In the genomic region with DNA sequence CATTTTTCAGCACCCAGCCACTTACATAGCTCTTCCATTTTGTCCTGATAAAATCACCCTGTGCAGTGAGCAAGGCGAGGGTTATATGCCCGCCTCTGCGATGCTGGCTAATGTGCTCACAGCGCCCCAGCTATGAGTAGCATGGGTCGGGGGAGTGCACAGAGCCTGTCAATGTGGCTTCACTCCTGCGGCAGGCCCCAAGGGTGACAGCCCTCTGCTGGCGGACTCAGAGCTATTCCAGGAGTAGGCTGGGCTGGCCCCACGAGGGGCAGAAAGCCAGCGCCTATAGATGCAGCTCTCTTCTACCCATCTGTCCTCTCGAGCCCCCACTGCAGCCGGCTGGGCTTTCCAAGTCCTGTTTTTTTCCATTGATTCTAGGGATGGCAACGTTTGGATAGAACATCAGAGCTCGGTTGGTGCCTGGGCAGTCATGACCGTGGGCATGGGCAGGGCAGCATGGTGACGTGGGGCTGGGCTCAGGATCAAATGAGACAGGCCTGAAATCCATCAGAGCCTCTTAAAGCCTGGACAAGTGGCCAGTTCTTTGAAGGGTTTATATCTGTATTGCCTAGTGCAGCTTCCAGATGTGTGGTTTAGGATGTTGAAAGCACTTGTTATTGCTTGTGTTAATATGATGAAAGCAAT, we compare ENCODE assay signal across 9 cellular contexts.
DNase-seq lines count a peak whose midpoint lies in the region; ATAC-seq and TF ChIP-seq lines count a peak whose summit lies in the region.
"Had no signal": no experiment of that assay in that cellular context is flagged by ENCODE, and none has a peak within 500 bp of the region (broad histone marks: within the 10 kb centered on the region; RNA-seq: fewer than 3 reads in every experiment).

No MANE protein-coding gene starts in this region.

- DNase-seq in EH (ENCODE audit: low read depth) (peak; percentile 36), NCI-H69 (lab: John Stamatoyannopoulos, UW) (peak; percentile 9), fibroblast of gingiva (ENCODE audit: low read depth) (peak; percentile 67), GM10266 (ENCODE audit: extremely low spot score) (no peak)
- DNase-seq: DMS79 treated with DMSO at 0.1 percent for 48 hours had no signal

- no peak overlapping the region for H3K4me3 ChIP-seq in parathyroid adenoma (ENCODE audit: low read depth, low read length)

- peak overlapping the region; percentile 59 for H2AFZ ChIP-seq in parathyroid adenoma

- no peaks in the 10 kb centered on the region for H3K27me3 ChIP-seq in parathyroid adenoma (ENCODE audit: control insufficient read depth, insufficient read depth, low read length)

- H3K27ac ChIP-seq in parathyroid adenoma: peak overlapping the region; percentile 62

- no peaks in the 10 kb centered on the region for H3K9me3 ChIP-seq in parathyroid adenoma (ENCODE audit: control insufficient read depth, low read length)

- H3K9ac ChIP-seq in parathyroid adenoma: no peak overlapping the region

- H3K4me1 ChIP-seq in parathyroid adenoma: peaks cover 11% of the 10 kb centered on the region

- ATAC-seq in GM18505 (IDR thresholded peaks at IDR 0.05; ENCODE audit: unreplicated experiment) (no peak), HG02571 (IDR thresholded peaks at IDR 0.05; ENCODE audit: unreplicated experiment) (no peak), HG03108 (IDR thresholded peaks at IDR 0.05; ENCODE audit: unreplicated experiment) (no peak)

- TF ChIP-seq POLR2A in GM18505 (IDR thresholded peaks at IDR 0.05; ENCODE audit: borderline replicate concordance, extremely low read depth, insufficient read depth, insufficient read length): no peak

- TF ChIP-seq CTCF in parathyroid adenoma (IDR thresholded peaks at IDR 0.05) (peak; percentile 33), GM10266 (IDR thresholded peaks at IDR 0.05; ENCODE audit: control insufficient read depth, insufficient read depth, low read depth, missing control alignments) (no peak)

- no peak overlapping the region for H3K4me2 ChIP-seq in parathyroid adenoma (ENCODE audit: low read length)

- no peaks in the 10 kb centered on the region for H3K36me3 ChIP-seq in parathyroid adenoma (ENCODE audit: control insufficient read depth, insufficient read depth, low read length)

- peaks cover 2% of the 10 kb centered on the region for H3K79me2 ChIP-seq in parathyroid adenoma
